Comparison of ENCODE assay signal across 7 cellular contexts in the genomic region with DNA sequence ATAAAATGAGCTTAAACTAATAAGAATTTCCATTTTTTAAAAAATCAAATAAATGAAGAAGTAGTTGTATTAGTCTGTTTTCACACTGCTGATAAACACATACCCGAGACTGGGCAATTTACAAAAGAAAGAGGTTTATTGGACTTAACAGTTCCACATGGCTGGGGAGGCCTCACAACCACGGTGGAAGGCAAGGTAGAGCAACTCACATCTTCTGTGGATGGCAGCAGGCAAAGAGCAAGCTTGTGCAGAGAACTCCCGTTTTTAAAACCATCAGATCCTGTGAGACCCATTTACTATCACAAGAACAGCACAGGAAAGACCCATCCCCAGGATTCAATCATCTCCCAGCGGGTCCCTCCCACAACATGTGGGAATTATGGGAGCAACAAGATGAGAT. TPM values are rescaled to one million over a fixed set of nuclear protein-coding genes. Genes with fewer than 3 reads are reported as not detected.
DNase-seq lines count a peak whose midpoint lies in the region; ATAC-seq and TF ChIP-seq lines count a peak whose summit lies in the region.
"Not testable (repeated sequence)": the region's sequence is repeated elsewhere in the genome, so short reads cannot be mapped to it uniquely, and the experiment has no call there.
"Had no signal": no experiment of that assay in that cellular context is flagged by ENCODE, and none has a peak within 500 bp of the region (broad histone marks: within the 10 kb centered on the region; RNA-seq: fewer than 3 reads in every experiment).

No MANE protein-coding gene starts in this region.

- H3K9me3 Mint-ChIP-seq in CD4-positive, CD25-positive, alpha-beta regulatory T cell; activated naive CD4-positive, alpha-beta T cell treated with anti-CD3 and anti-CD28 coated beads, Interleukin-2, amount 50 U/mL, for 24 hours; endodermal cell; progenitor cell of endocrine pancreas (ENCODE audit: low read depth): not testable (repeated sequence)

- peak overlapping the region in 2 of 4 donors; percentile 8 to 59 for H3K4me3 Mint-ChIP-seq in CD4-positive, CD25-positive, alpha-beta regulatory T cell
- H3K4me3 Mint-ChIP-seq in activated naive CD4-positive, alpha-beta T cell treated with anti-CD3 and anti-CD28 coated beads, Interleukin-2, amount 50 U/mL, for 24 hours: peak overlapping the region; percentile 42
- not testable (repeated sequence) for H3K4me3 Mint-ChIP-seq in endodermal cell; progenitor cell of endocrine pancreas (ENCODE audit: low read depth)

- H3K36me3 ChIP-seq in CD4-positive, CD25-positive, alpha-beta regulatory T cell (ENCODE audit: control insufficient read depth, insufficient read depth, low read length); endodermal cell (ENCODE audit: control insufficient read depth, insufficient read depth, low read length): not testable (repeated sequence)

- peaks cover 29 to 51% (median 35%) of the 10 kb centered on the region in 4 donors for H3K4me1 Mint-ChIP-seq in CD4-positive, CD25-positive, alpha-beta regulatory T cell
- H3K4me1 Mint-ChIP-seq in activated naive CD4-positive, alpha-beta T cell treated with anti-CD3 and anti-CD28 coated beads, Interleukin-2, amount 50 U/mL, for 24 hours: peaks cover 44% of the 10 kb centered on the region
- H3K4me1 Mint-ChIP-seq in endodermal cell; progenitor cell of endocrine pancreas (ENCODE audit: low read depth): not testable (repeated sequence)

- H3K4me1 ChIP-seq in CD4-positive, CD25-positive, alpha-beta regulatory T cell (ENCODE audit: control insufficient read depth, insufficient read depth, low read length, poor library complexity, severe bottlenecking); endodermal cell (ENCODE audit: control insufficient read depth, insufficient read depth, low read length): not testable (repeated sequence)

- H3K27ac ChIP-seq in CD4-positive, CD25-positive, alpha-beta regulatory T cell (ENCODE audit: insufficient read depth, low read length, poor library complexity, severe bottlenecking); endodermal cell (ENCODE audit: low read depth, low read length): not testable (repeated sequence)

- not testable (repeated sequence) for ATAC-seq in CD4-positive, CD25-positive, alpha-beta regulatory T cell (ENCODE audit: low read depth in 2 of 2)

- H3K27me3 ChIP-seq in CD4-positive, CD25-positive, alpha-beta regulatory T cell (ENCODE audit: control insufficient read depth, insufficient read depth, low read length); endodermal cell (ENCODE audit: control insufficient read depth, insufficient read depth, low read length, poor library complexity, severe bottlenecking): not testable (repeated sequence)

- WGBS in endodermal cell (ENCODE audit: insufficient coverage in 1 of 2, insufficient read length in 1 of 2), 2 experiments: 90 to 91% methylated on average over 1 to 4 of the region's 4 CpGs

- not testable (repeated sequence) for H3K9ac ChIP-seq in endodermal cell (ENCODE audit: extremely low read depth, low read length, poor library complexity, severe bottlenecking)

- not testable (repeated sequence) for DNase-seq in CD4-positive, CD25-positive, alpha-beta regulatory T cell; endodermal cell; progenitor cell of endocrine pancreas (ENCODE audit: low spot score, unreplicated experiment)
- DNase-seq in OCI-M1 (lab: John Stamatoyannopoulos, UW) (peak; percentile 37), UCSD-AML1 (lab: John Stamatoyannopoulos, UW; ENCODE audit: unreplicated experiment) (peak; percentile 5)

- H3K4me3 ChIP-seq in CD4-positive, CD25-positive, alpha-beta regulatory T cell (ENCODE audit: low read depth, low read length); endodermal cell (ENCODE audit: low read length): not testable (repeated sequence)

- H3K27ac Mint-ChIP-seq in CD4-positive, CD25-positive, alpha-beta regulatory T cell: peak overlapping the region; percentile 26 to 60 (median 31)
- peak overlapping the region; percentile 33 for H3K27ac Mint-ChIP-seq in activated naive CD4-positive, alpha-beta T cell treated with anti-CD3 and anti-CD28 coated beads, Interleukin-2, amount 50 U/mL, for 24 hours
- H3K27ac Mint-ChIP-seq in endodermal cell (peak overlapping the region; percentile 46), progenitor cell of endocrine pancreas (peak overlapping the region; percentile 69)

- TF ChIP-seq CTCF in endodermal cell (conservative IDR thresholded peaks at IDR 0.05); progenitor cell of endocrine pancreas (IDR thresholded peaks at IDR 0.05; ENCODE audit: unreplicated experiment): not testable (repeated sequence)

- peaks cover 20% of the 10 kb centered on the region for H3K36me3 Mint-ChIP-seq in CD4-positive, CD25-positive, alpha-beta regulatory T cell
- peaks cover 12% of the 10 kb centered on the region for H3K36me3 Mint-ChIP-seq in activated naive CD4-positive, alpha-beta T cell treated with anti-CD3 and anti-CD28 coated beads, Interleukin-2, amount 50 U/mL, for 24 hours
- peaks cover 17% of the 10 kb centered on the region for H3K36me3 Mint-ChIP-seq in endodermal cell (ENCODE audit: low read depth)
- H3K36me3 Mint-ChIP-seq in progenitor cell of endocrine pancreas (ENCODE audit: insufficient read depth): not testable (repeated sequence)

- not testable (repeated sequence) for H3K9me3 ChIP-seq in CD4-positive, CD25-positive, alpha-beta regulatory T cell (ENCODE audit: control insufficient read depth in 2 of 2, low read length in 2 of 2); endodermal cell (ENCODE audit: control insufficient read depth, low read length)

- not testable (repeated sequence) for H3K27me3 Mint-ChIP-seq in CD4-positive, CD25-positive, alpha-beta regulatory T cell; activated naive CD4-positive, alpha-beta T cell treated with anti-CD3 and anti-CD28 coated beads, Interleukin-2, amount 50 U/mL, for 24 hours; endodermal cell (ENCODE audit: insufficient read depth); progenitor cell of endocrine pancreas

RNA-seq across cellular contexts. Expression of a gene that starts 19.7 kb away (rescaled TPM):
- total RNA-seq in CD4-positive, CD25-positive, alpha-beta regulatory T cell: 45.5 TPM
- polyA plus RNA-seq in CD4-positive, CD25-positive, alpha-beta regulatory T cell: 10 to 100 TPM; 13.8 to 20.9 (median 16.5) TPM
- total RNA-seq in endodermal cell (10 to 100 TPM in 1 of 2 donors, 1 to 10 TPM in 1; 9.4 to 11.9 TPM), progenitor cell of endocrine pancreas (15.7 and 18.3 TPM in 2 replicates)
- 6.9 TPM for polyA plus RNA-seq in endodermal cell (2013, experiment 1 of 2)
- 9.0 TPM for polyA plus RNA-seq in endodermal cell (2013, experiment 2 of 2)
- total RNA-seq: G401 had no signal
